Comparison of ENCODE assay signal across 19 cellular contexts in the genomic region with DNA sequence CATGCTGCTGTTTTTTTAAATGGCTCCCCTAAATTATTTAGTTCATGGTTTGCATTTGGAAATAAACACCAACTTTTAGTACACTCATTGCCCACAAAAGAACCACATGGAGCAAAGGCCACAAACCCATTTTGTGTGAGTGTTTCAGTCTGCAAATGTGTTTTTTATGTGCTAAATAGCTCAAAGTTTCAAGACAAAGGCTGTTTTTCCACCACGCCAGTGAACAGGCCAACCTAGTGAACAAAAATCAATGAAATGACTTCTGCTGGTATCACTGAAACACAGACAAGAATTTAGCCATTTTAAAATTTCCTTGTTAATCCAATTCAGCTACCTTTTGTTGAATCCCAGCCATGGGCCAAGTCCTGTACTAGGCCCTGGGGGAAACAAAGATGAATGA. TPM values are rescaled to one million over a fixed set of nuclear protein-coding genes. Genes with fewer than 3 reads are reported as not detected.
A peak's percentile ranks its signal among the peaks of the same experiment; 100 is the strongest.
DNase-seq lines count a peak whose midpoint lies in the region; ATAC-seq and TF ChIP-seq lines count a peak whose summit lies in the region.
"Had no signal": no experiment of that assay in that cellular context is flagged by ENCODE, and none has a peak within 500 bp of the region (broad histone marks: within the 10 kb centered on the region; RNA-seq: fewer than 3 reads in every experiment).

No MANE protein-coding gene starts in this region.

- H3K27ac Mint-ChIP-seq in CD4-positive, CD25-positive, alpha-beta regulatory T cell = peak overlapping the region in 2 of 3 donors; percentile 33 to 63
- H3K27ac Mint-ChIP-seq in stimulated activated memory B cell treated with anti-CD40 and anti-IgM and Interleukin-4, amounts not matched to agents 10 μg/mL and 1 μg/mL and 100 μg/mL, for 72 hours = peak overlapping the region; percentile 6
- H3K27ac Mint-ChIP-seq: CD4-positive, alpha-beta T cell had no signal

- H3K27ac ChIP-seq in CD4-positive, CD25-positive, alpha-beta regulatory T cell (ENCODE audit: insufficient read depth, low read length, poor library complexity, severe bottlenecking) = no peak overlapping the region
- peak overlapping the region; percentile 50 for H3K27ac ChIP-seq in neutrophil
- H3K27ac ChIP-seq: BLaER1, C4-2B, GM23248 had no signal

- DNase-seq in CD4-positive, CD25-positive, alpha-beta regulatory T cell = no peak
- DNase-seq in left lobe of liver (ENCODE audit: low spot score) = no peak
- DNase-seq in UCSD-AML1 (lab: John Stamatoyannopoulos, UW; ENCODE audit: unreplicated experiment) = no peak
- no peak for DNase-seq in activated T-cell treated with anti-CD3 and anti-CD28 coated beads for 4 hours
- DNase-seq in HT-29 (ENCODE audit: low spot score) = no peak
- DNase-seq: CD4-positive, alpha-beta T cell; CD8-positive, alpha-beta memory T cell; DMS 273 treated with DMSO at 0.1 percent for 48 hours; DMS79; EL; GDM1; GM23248; H7; HCEC 1CT had no signal

- no peak for ATAC-seq in CD4-positive, CD25-positive, alpha-beta regulatory T cell (ENCODE audit: low read depth in 2 of 2)
- peak; percentile 36 for ATAC-seq in left lobe of liver
- no peak for ATAC-seq in stimulated activated memory B cell treated with anti-CD40 and anti-IgM and Interleukin-4, amounts not matched to agents 10 μg/mL and 1 μg/mL and 100 μg/mL, for 72 hours
- ATAC-seq: GM12878 had no signal

- H3K4me3 Mint-ChIP-seq in CD4-positive, CD25-positive, alpha-beta regulatory T cell = no peak overlapping the region
- no peak overlapping the region for H3K4me3 Mint-ChIP-seq in stimulated activated memory B cell treated with anti-CD40 and anti-IgM and Interleukin-4, amounts not matched to agents 10 μg/mL and 1 μg/mL and 100 μg/mL, for 72 hours
- H3K4me3 Mint-ChIP-seq: CD4-positive, alpha-beta T cell; CD8-positive, alpha-beta memory T cell had no signal

- H3K4me1 Mint-ChIP-seq in CD4-positive, CD25-positive, alpha-beta regulatory T cell = peaks cover 19 to 40% (median 25%) of the 10 kb centered on the region in 4 donors
- H3K4me1 Mint-ChIP-seq in stimulated activated memory B cell treated with anti-CD40 and anti-IgM and Interleukin-4, amounts not matched to agents 10 μg/mL and 1 μg/mL and 100 μg/mL, for 72 hours = peaks cover 40% of the 10 kb centered on the region

- no peaks in the 10 kb centered on the region for H3K36me3 ChIP-seq in CD4-positive, CD25-positive, alpha-beta regulatory T cell (ENCODE audit: control insufficient read depth, insufficient read depth, low read length)
- H3K36me3 ChIP-seq in neutrophil = peaks cover 72% of the 10 kb centered on the region
- H3K36me3 ChIP-seq: BLaER1 had no signal

- H3K9me3 Mint-ChIP-seq in CD4-positive, CD25-positive, alpha-beta regulatory T cell = peaks cover 0 to 3% (median 0%) of the 10 kb centered on the region in 7 donors
- H3K9me3 Mint-ChIP-seq in stimulated activated memory B cell treated with anti-CD40 and anti-IgM and Interleukin-4, amounts not matched to agents 10 μg/mL and 1 μg/mL and 100 μg/mL, for 72 hours = peaks cover 3% of the 10 kb centered on the region
- H3K9me3 Mint-ChIP-seq: CD4-positive, alpha-beta T cell; CD8-positive, alpha-beta memory T cell had no signal

- H3K27me3 Mint-ChIP-seq in CD4-positive, CD25-positive, alpha-beta regulatory T cell = no peaks in the 10 kb centered on the region
- H3K27me3 Mint-ChIP-seq in stimulated activated memory B cell treated with anti-CD40 and anti-IgM and Interleukin-4, amounts not matched to agents 10 μg/mL and 1 μg/mL and 100 μg/mL, for 72 hours = no peaks in the 10 kb centered on the region
- H3K27me3 Mint-ChIP-seq: CD4-positive, alpha-beta T cell; CD8-positive, alpha-beta memory T cell had no signal

- TF ChIP-seq CTCF in neutrophil (IDR thresholded peaks at IDR 0.05) = no peak

- H3K9me3 ChIP-seq in CD4-positive, CD25-positive, alpha-beta regulatory T cell (ENCODE audit: control insufficient read depth in 2 of 2, low read length in 2 of 2) = no peaks in the 10 kb centered on the region
- H3K9me3 ChIP-seq in neutrophil = no peaks in the 10 kb centered on the region
- H3K9me3 ChIP-seq: BLaER1 had no signal

- no peak overlapping the region for H3K4me3 ChIP-seq in CD4-positive, CD25-positive, alpha-beta regulatory T cell (ENCODE audit: low read depth, low read length)
- H3K4me3 ChIP-seq in neutrophil (ENCODE audit: low read depth in 1 of 2, low read length in 1 of 2) = no peak overlapping the region
- H3K4me3 ChIP-seq: BLaER1, GM12878, GM23248 had no signal

- H3K36me3 Mint-ChIP-seq in CD4-positive, CD25-positive, alpha-beta regulatory T cell = peaks cover 17% of the 10 kb centered on the region
- peaks cover 60% of the 10 kb centered on the region for H3K36me3 Mint-ChIP-seq in stimulated activated memory B cell treated with anti-CD40 and anti-IgM and Interleukin-4, amounts not matched to agents 10 μg/mL and 1 μg/mL and 100 μg/mL, for 72 hours

- no peaks in the 10 kb centered on the region for H3K27me3 ChIP-seq in CD4-positive, CD25-positive, alpha-beta regulatory T cell (ENCODE audit: control insufficient read depth, insufficient read depth, low read length)
- no peaks in the 10 kb centered on the region for H3K27me3 ChIP-seq in neutrophil
- H3K27me3 ChIP-seq: BLaER1 had no signal

- peaks cover 13% of the 10 kb centered on the region for H3K4me1 ChIP-seq in CD4-positive, CD25-positive, alpha-beta regulatory T cell (ENCODE audit: control insufficient read depth, insufficient read depth, low read length, poor library complexity, severe bottlenecking)
- H3K4me1 ChIP-seq in neutrophil (ENCODE audit: control insufficient read depth in 1 of 2, insufficient read depth in 1 of 2, low read depth in 1 of 2, low read length in 1 of 2) = peaks cover 34 to 46% of the 10 kb centered on the region in 2 experiments

RNA-seq across cellular contexts. Expression of a gene that starts 52.3 kb away (rescaled TPM):
- 13.8 TPM for total RNA-seq in CD4-positive, CD25-positive, alpha-beta regulatory T cell
- polyA plus RNA-seq in CD4-positive, CD25-positive, alpha-beta regulatory T cell = 1 to 10 TPM; 1.2 to 3.1 (median 2.3) TPM
- 1.1 TPM for total RNA-seq in left lobe of liver
- total RNA-seq in HT-29 (2014; rRNA removed; shearing (Covaris generic)) = 0.05 TPM in 1 of 2 replicates, not detected in the other
